30 cellular contexts compared by ENCODE assay signal in the genomic region with DNA sequence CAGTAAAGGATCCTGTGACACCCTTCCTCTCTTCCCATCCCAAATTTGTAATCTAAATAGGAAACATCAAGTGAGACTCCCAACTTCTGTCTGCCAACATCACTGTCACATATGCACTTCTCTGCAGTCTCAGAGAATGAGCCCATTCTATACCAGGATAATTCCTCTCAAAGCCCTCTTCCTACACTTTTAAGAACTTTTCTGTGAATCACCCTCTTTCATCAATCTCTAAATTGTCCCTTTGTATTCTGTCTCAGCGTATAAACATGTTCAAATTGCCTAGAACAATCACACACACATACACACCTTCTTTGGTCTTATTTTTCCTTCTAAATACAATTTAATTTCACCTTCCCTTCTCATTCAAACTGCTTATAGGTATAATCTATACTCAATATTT.
DNase-seq lines count a peak whose midpoint lies in the region; FAIRE-seq and TF ChIP-seq lines count a peak whose summit lies in the region.
"Had no signal": no experiment of that assay in that cellular context is flagged by ENCODE, and none has a peak within 500 bp of the region (broad histone marks: within the 10 kb centered on the region; RNA-seq: fewer than 3 reads in every experiment).

No MANE protein-coding gene starts in this region.

- no peaks in the 10 kb centered on the region for H3K9me3 Mint-ChIP-seq in neural crest cell
- H3K9me3 Mint-ChIP-seq: CD14-positive monocyte; CD4-positive, alpha-beta memory T cell; CD8-positive, alpha-beta memory T cell had no signal

- peak overlapping the region; percentile 5 for H3K27ac Mint-ChIP-seq in neural crest cell (ENCODE audit: unreplicated experiment)
- H3K27ac Mint-ChIP-seq: CD14-positive monocyte; CD4-positive, alpha-beta memory T cell; CD4-positive, CD25-positive, alpha-beta regulatory T cell had no signal

- H3K4me2 ChIP-seq in GM23248 (ENCODE audit: unreplicated experiment): no peak overlapping the region
- H3K4me2 ChIP-seq: BLaER1 had no signal

- no peak overlapping the region for H2AFZ ChIP-seq in GM23248

- H3K4me3 ChIP-seq in GM23248: no peak overlapping the region
- H3K4me3 ChIP-seq: BLaER1, GM12878 had no signal

- H3K36me3 ChIP-seq in GM23248 (ENCODE audit: low read depth): no peaks in the 10 kb centered on the region
- H3K36me3 ChIP-seq: BE2C, BLaER1 had no signal

- WGBS in GM23248 (ENCODE audit: low coverage in 1 of 2, low lambda C conversion rate in 2 of 2, missing lambda C conversion rate in 2 of 2), 2 experiments: 100% methylated on average over 1 of the region's 1 CpG

- DNase-seq in SK-MEL-5 (ENCODE audit: low read depth, low spot score) (peak; percentile 68), globus pallidus (ENCODE audit: low spot score) (peak; percentile 23), neural crest cell (ENCODE audit: low read depth, low spot score) (no peak), GM23248 (no peak), glomerular visceral epithelial cell (ENCODE audit: extremely low spot score) (no peak), GM19239 (ENCODE audit: insufficient read length, low spot score) (no peak), NCI-H2171 treated with DMSO at 0.1 percent for 48 hours (lab: John Stamatoyannopoulos, UW) (no peak)
- DNase-seq: 8988T; ACHN; BE2C; C1 segment of cervical spinal cord; Caco-2; Calu3; CD4-positive, alpha-beta memory T cell; CD4-positive, CD25-positive, alpha-beta regulatory T cell; CD8-positive, alpha-beta memory T cell; DMS 273 treated with DMSO at 0.1 percent for 48 hours; DMS153; DMS53; DMS79; DND-41; EL; GDM1 had no signal

- H3K4me1 Mint-ChIP-seq in neural crest cell: peaks cover 23% of the 10 kb centered on the region
- H3K4me1 Mint-ChIP-seq: CD14-positive monocyte; CD4-positive, alpha-beta memory T cell; CD4-positive, CD25-positive, alpha-beta regulatory T cell; CD8-positive, alpha-beta memory T cell had no signal

- H3K27me3 ChIP-seq in GM23248 (replicated peaks; ENCODE audit: insufficient read depth): no peaks in the 10 kb centered on the region
- H3K27me3 ChIP-seq: BE2C, BLaER1 had no signal

- H3K9me2 ChIP-seq in GM23248 (ENCODE audit: insufficient read depth): no peaks in the 10 kb centered on the region

- H3K27me3 Mint-ChIP-seq in neural crest cell (ENCODE audit: low read depth): no peaks in the 10 kb centered on the region
- H3K27me3 Mint-ChIP-seq: CD4-positive, CD25-positive, alpha-beta regulatory T cell; CD8-positive, alpha-beta memory T cell had no signal

- no peak for FAIRE-seq in GM19239 (lab: Jason Lieb, UNC)
- FAIRE-seq: A204.1, D721Med, GM12878, GM12892, GM18507 had no signal

- no peaks in the 10 kb centered on the region for H3F3A ChIP-seq in GM23248 (ENCODE audit: insufficient read depth)

- no peaks in the 10 kb centered on the region for H3K4me1 ChIP-seq in GM23248 (ENCODE audit: insufficient read depth)
- H3K4me1 ChIP-seq: BE2C had no signal

- no peak for TF ChIP-seq CTCF in neural crest cell (conservative IDR thresholded peaks at IDR 0.05)

- no peaks in the 10 kb centered on the region for H3K36me3 Mint-ChIP-seq in neural crest cell (ENCODE audit: low read depth)
- H3K36me3 Mint-ChIP-seq: CD14-positive monocyte; CD4-positive, alpha-beta memory T cell; CD8-positive, alpha-beta memory T cell had no signal

- H3K4me3 Mint-ChIP-seq in neural crest cell: no peak overlapping the region
- H3K4me3 Mint-ChIP-seq: CD14-positive monocyte; CD4-positive, alpha-beta memory T cell; CD4-positive, CD25-positive, alpha-beta regulatory T cell; CD8-positive, alpha-beta memory T cell had no signal

- no peaks in the 10 kb centered on the region for H3K79me2 ChIP-seq in GM23248 (ENCODE audit: insufficient read depth)

- no peak overlapping the region for H3K27ac ChIP-seq in GM23248
- H3K27ac ChIP-seq: BLaER1 had no signal

- no peak overlapping the region for H3K9ac ChIP-seq in GM23248
- H3K9ac ChIP-seq: BLaER1 had no signal

- no peaks in the 10 kb centered on the region for H3K9me3 ChIP-seq in GM23248 (ENCODE audit: low read depth)
- H3K9me3 ChIP-seq: BE2C, BLaER1, Caco-2 had no signal

- in situ Hi-C loops in SK-MEL-5 (cut with HindIII; ENCODE audit: low pct_unique_long_range_greater_than_20kb, low sequenced_read_pairs) (no loop called here), GM23248 (cut with MboI) (no loop called here)

- H4K20me1 ChIP-seq in GM23248 (ENCODE audit: insufficient read depth): no peaks in the 10 kb centered on the region
- H4K20me1 ChIP-seq: BLaER1 had no signal

Comparison
In these comparisons a context has a peak if more than half of its experiments do, and no peak if none do; other contexts are left out.
1. DNase-seq: peak in SK-MEL-5 (single experiment) and globus pallidus (single experiment); none in neural crest cell (single experiment), GM23248 (single experiment), glomerular visceral epithelial cell (single experiment), GM19239 (single experiment) and NCI-H2171 treated with DMSO at 0.1 percent for 48 hours (single experiment).